9 cellular contexts compared by ENCODE assay signal in the genomic region with DNA sequence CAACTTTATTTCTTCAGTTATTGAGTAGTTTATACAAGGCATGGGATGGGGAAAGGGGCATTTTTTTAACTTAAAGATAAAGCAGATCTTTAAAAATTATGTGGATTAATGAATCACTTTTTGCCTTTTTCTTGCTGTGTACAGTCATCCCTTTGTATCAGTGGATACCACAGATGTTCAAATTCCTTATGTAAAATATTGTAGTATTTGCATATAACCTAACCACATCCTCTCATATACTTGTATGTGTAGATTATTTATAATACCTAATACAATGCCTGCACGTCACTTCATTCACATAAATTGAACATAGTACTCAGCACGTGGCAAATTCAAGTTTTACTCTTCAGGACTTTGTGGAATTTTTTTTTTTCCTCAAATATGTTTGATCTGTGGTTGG.
"Had no signal": no experiment of that assay in that cellular context is flagged by ENCODE, and none has a peak within 500 bp of the region (broad histone marks: within the 10 kb centered on the region; RNA-seq: fewer than 3 reads in every experiment).

No MANE protein-coding gene starts in this region.

- DNase-seq: activated CD4-positive, alpha-beta T cell treated with anti-CD3 and anti-CD28 coated beads, Interleukin-2, amount 50 U/mL, for 4 hours; activated naive CD4-positive, alpha-beta T cell; activated T-cell treated with anti-CD3 and anti-CD28 coated beads for 4 hours; heart left ventricle; immature natural killer cell; right lobe of liver had no signal

- H3K9me3 ChIP-seq: heart left ventricle, right lobe of liver, suprapubic skin had no signal

- H3K27ac ChIP-seq: epithelial cell of prostate, heart left ventricle, right lobe of liver, suprapubic skin had no signal

- FAIRE-seq: astrocyte had no signal

- H3K4me3 ChIP-seq: heart left ventricle, right lobe of liver, suprapubic skin had no signal

- H3K27me3 ChIP-seq: heart left ventricle, right lobe of liver, suprapubic skin had no signal

- H3K4me1 ChIP-seq: heart left ventricle, right lobe of liver, suprapubic skin had no signal

- ATAC-seq: heart left ventricle, right lobe of liver had no signal
